ENCODE assay signal across 2 cellular contexts in the genomic region with DNA sequence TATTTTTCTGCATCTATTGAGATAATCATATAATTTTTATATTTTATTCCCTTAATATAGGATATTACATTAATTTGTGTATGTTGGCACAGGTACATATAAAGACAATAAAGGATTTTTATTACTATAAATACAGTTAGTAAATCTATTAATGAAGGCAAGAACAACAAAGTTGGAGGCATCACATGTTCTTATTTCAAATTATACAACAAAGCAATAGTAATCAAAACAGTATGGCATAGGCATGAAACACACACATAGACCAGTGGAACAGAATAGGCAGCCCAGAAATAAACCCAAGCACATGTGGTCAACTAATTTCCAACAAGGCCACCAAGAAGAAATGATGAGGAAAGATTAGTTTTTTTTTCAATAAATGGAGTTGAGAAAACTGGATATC.
A peak's percentile ranks its signal among the peaks of the same experiment; 100 is the strongest.
TF ChIP-seq lines count a peak whose summit lies in the region.

No MANE protein-coding gene starts in this region.

TF ChIP-seq in HCT116, 20 proteins besides CTCF, POLR2A, EP300 and RAD21:
- TF ChIP-seq CBX3 (IDR thresholded peaks at IDR 0.05; ENCODE audit: low read depth) (0 out of 2 replicates have a peak, but pooled peaks have one; percentile 43), SRF (IDR thresholded peaks at IDR 0.05; ENCODE audit: low read depth) (no peak)
TF ChIP-seq in HCT116: peak in this region for 1.

TF ChIP-seq in K562, 482 proteins besides CTCF, POLR2A, EP300 and RAD21:
- TF ChIP-seq ZNF143 (CRISPR knock-in tag; IDR thresholded peaks at IDR 0.05) (no peak), YBX1 (IDR thresholded peaks at IDR 0.05) (no peak), RBM25 (IDR thresholded peaks at IDR 0.05; ENCODE audit: low read depth, low read length, severe bottlenecking) (peak; percentile 69)
